ENCODE assay signal across 12 cellular contexts in the genomic region with DNA sequence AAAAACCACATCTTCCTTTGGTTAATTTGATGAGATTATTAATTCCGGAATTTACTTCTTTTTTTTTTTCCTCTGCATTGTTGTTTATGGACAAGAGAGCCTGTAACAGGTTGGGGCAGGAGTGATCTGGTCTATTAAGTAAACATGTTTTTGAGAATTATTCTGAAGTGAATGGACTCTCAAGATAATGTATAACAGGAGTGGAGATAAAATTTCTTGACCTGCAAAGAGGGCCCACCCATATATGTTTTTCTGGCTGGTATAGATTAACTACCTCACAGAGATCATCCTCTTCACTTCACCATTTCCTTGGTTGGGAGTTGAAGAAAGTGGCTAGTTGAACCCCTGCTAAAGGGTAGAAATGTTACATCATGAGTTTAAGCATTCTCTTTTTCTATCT. TPM values are rescaled to one million over a fixed set of nuclear protein-coding genes. Genes with fewer than 3 reads are reported as not detected.
DNase-seq lines count a peak whose midpoint lies in the region; ATAC-seq and TF ChIP-seq lines count a peak whose summit lies in the region.
"Had no signal": no experiment of that assay in that cellular context is flagged by ENCODE, and none has a peak within 500 bp of the region (broad histone marks: within the 10 kb centered on the region; RNA-seq: fewer than 3 reads in every experiment).

No MANE protein-coding gene starts in this region.

- no peak overlapping the region for H3K4me3 Mint-ChIP-seq in CD8-positive, alpha-beta T cell
- no peak overlapping the region for H3K4me3 Mint-ChIP-seq in activated naive CD8-positive, alpha-beta T cell treated with anti-CD3 and anti-CD28 coated beads for 36 hours
- H3K4me3 Mint-ChIP-seq: naive thymus-derived CD8-positive, alpha-beta T cell had no signal

- H3K9me3 Mint-ChIP-seq in CD8-positive, alpha-beta T cell, result no peaks in the 10 kb centered on the region
- H3K9me3 Mint-ChIP-seq in activated naive CD8-positive, alpha-beta T cell treated with anti-CD3 and anti-CD28 coated beads for 36 hours, result no peaks in the 10 kb centered on the region
- H3K9me3 Mint-ChIP-seq: naive thymus-derived CD8-positive, alpha-beta T cell had no signal

- CTCF ChIA-PET in CD8-positive, alpha-beta T cell (lab: Charles Lee), result no interaction called here

- peaks cover 64% of the 10 kb centered on the region for H3K36me3 Mint-ChIP-seq in CD8-positive, alpha-beta T cell
- peaks cover 37% of the 10 kb centered on the region for H3K36me3 Mint-ChIP-seq in activated naive CD8-positive, alpha-beta T cell treated with anti-CD3 and anti-CD28 coated beads for 36 hours

- TF ChIP-seq CTCF in CD8-positive, alpha-beta T cell (IDR thresholded peaks at IDR 0.05), result no peak

- no peaks in the 10 kb centered on the region for H3K9me3 ChIP-seq in CD8-positive, alpha-beta T cell (ENCODE audit: low read length)
- no peaks in the 10 kb centered on the region for H3K9me3 ChIP-seq in effector memory CD4-positive, alpha-beta T cell (ENCODE audit: control insufficient read depth, low read length)

- intact Hi-C loops in CD8-positive, alpha-beta T cell (cut with DNase I, micrococcal nuclease), result no loop called here

- H3K4me1 ChIP-seq in CD8-positive, alpha-beta T cell (ENCODE audit: insufficient read depth, low read length), result peaks cover 4% of the 10 kb centered on the region
- peaks cover 2% of the 10 kb centered on the region for H3K4me1 ChIP-seq in effector memory CD4-positive, alpha-beta T cell (ENCODE audit: control insufficient read depth, insufficient read depth, low read length, poor library complexity, severe bottlenecking)

- H3K27me3 ChIP-seq in CD8-positive, alpha-beta T cell (ENCODE audit: insufficient read depth, low read length), result no peaks in the 10 kb centered on the region
- H3K27me3 ChIP-seq in effector memory CD4-positive, alpha-beta T cell (replicated peaks; ENCODE audit: control insufficient read depth, insufficient read depth, low read length, poor library complexity, severe bottlenecking), result no peaks in the 10 kb centered on the region

- no peaks in the 10 kb centered on the region for H3K27me3 Mint-ChIP-seq in CD8-positive, alpha-beta T cell (ENCODE audit: low read depth)
- no peaks in the 10 kb centered on the region for H3K27me3 Mint-ChIP-seq in activated naive CD8-positive, alpha-beta T cell treated with anti-CD3 and anti-CD28 coated beads for 36 hours
- H3K27me3 Mint-ChIP-seq: naive thymus-derived CD8-positive, alpha-beta T cell had no signal

- no peak for DNase-seq in CD8-positive, alpha-beta T cell
- DNase-seq in activated naive CD8-positive, alpha-beta T cell treated with anti-CD3 and anti-CD28 coated beads for 36 hours, result no peak
- no peak for DNase-seq in SKM-1 treated with dmso at 0.1 percent for 144 hours (lab: John Stamatoyannopoulos, UW; ENCODE audit: unreplicated experiment)
- DNase-seq in NK-92 treated with Interleukin-12 subunit alpha and Interleukin-12 subunit beta, amount 100 ng/mL, for 24 hours (lab: John Stamatoyannopoulos, UW), result no peak
- no peak for DNase-seq in effector memory CD4-positive, alpha-beta T cell
- DNase-seq in KG1 (lab: John Stamatoyannopoulos, UW), result no peak
- DNase-seq: anterior cingulate cortex; H7; naive thymus-derived CD8-positive, alpha-beta T cell; NCI-H2029 treated with DMSO at 0.1 percent for 48 hours had no signal

- H3K27ac ChIP-seq in CD8-positive, alpha-beta T cell (ENCODE audit: low read depth, low read length), result no peak overlapping the region
- no peak overlapping the region for H3K27ac ChIP-seq in effector memory CD4-positive, alpha-beta T cell (ENCODE audit: insufficient read depth, low read length, poor library complexity, severe bottlenecking)

- peak overlapping the region; percentile 66 for H3K27ac Mint-ChIP-seq in CD8-positive, alpha-beta T cell
- peak overlapping the region; percentile 81 for H3K27ac Mint-ChIP-seq in activated naive CD8-positive, alpha-beta T cell treated with anti-CD3 and anti-CD28 coated beads for 36 hours

- POLR2A ChIA-PET in CD8-positive, alpha-beta T cell (lab: Charles Lee), result no interaction called here

- no peak overlapping the region for H3K4me3 ChIP-seq in CD8-positive, alpha-beta T cell (ENCODE audit: low read depth, low read length)
- H3K4me3 ChIP-seq in effector memory CD4-positive, alpha-beta T cell (ENCODE audit: insufficient read depth, low read depth, low read length, poor library complexity, severe bottlenecking), result no peak overlapping the region

- peaks cover 26% of the 10 kb centered on the region for H3K36me3 ChIP-seq in CD8-positive, alpha-beta T cell (ENCODE audit: insufficient read depth, low read length)
- peaks cover 35% of the 10 kb centered on the region for H3K36me3 ChIP-seq in effector memory CD4-positive, alpha-beta T cell (ENCODE audit: control insufficient read depth, insufficient read depth, low read length)

- ATAC-seq in CD8-positive, alpha-beta T cell, result no peak
- ATAC-seq in GM21447 (IDR thresholded peaks at IDR 0.05; ENCODE audit: unreplicated experiment), result peak; percentile 23
- peak; percentile 29 for ATAC-seq in HG03196 (IDR thresholded peaks at IDR 0.05; ENCODE audit: unreplicated experiment)
- ATAC-seq: naive thymus-derived CD8-positive, alpha-beta T cell had no signal

- H3K4me1 Mint-ChIP-seq in CD8-positive, alpha-beta T cell (ENCODE audit: low read depth), result peaks cover 34% of the 10 kb centered on the region
- H3K4me1 Mint-ChIP-seq in activated naive CD8-positive, alpha-beta T cell treated with anti-CD3 and anti-CD28 coated beads for 36 hours, result peaks cover 41% of the 10 kb centered on the region

RNA-seq across cellular contexts. Expression of a gene that starts 10.7 kb away (rescaled TPM):
- total RNA-seq in CD8-positive, alpha-beta T cell, result 10 to 100 TPM; 34.7 to 37.7 TPM
- 10 to 100 TPM; 45.4 to 45.9 TPM for total RNA-seq in activated naive CD8-positive, alpha-beta T cell treated with anti-CD3 and anti-CD28 coated beads for 36 hours

RNA-seq across cellular contexts. Expression of a gene that starts 43.2 kb away (rescaled TPM):
- total RNA-seq in CD8-positive, alpha-beta T cell, result 1 to 10 TPM; 2.3 to 2.4 TPM
- 10 to 100 TPM; 25.4 to 26.2 TPM for total RNA-seq in activated naive CD8-positive, alpha-beta T cell treated with anti-CD3 and anti-CD28 coated beads for 36 hours

RNA-seq across cellular contexts. Expression of a gene that starts 56.1 kb away (rescaled TPM):
- total RNA-seq in CD8-positive, alpha-beta T cell, result 100 to 1,000 TPM in 1 of 2 experiments, 10 to 100 TPM in 1; 96.5 to 115 TPM
- total RNA-seq in activated naive CD8-positive, alpha-beta T cell treated with anti-CD3 and anti-CD28 coated beads for 36 hours, result 10 to 100 TPM; 45.4 to 50.6 TPM

Comparison
In these comparisons a context has a peak if more than half of its experiments do, and no peak if none do; other contexts are left out.
1. RNA of a gene that starts 43.2 kb away (total RNA-seq): 25.4 to 26.2 TPM in activated naive CD8-positive, alpha-beta T cell treated with anti-CD3 and anti-CD28 coated beads for 36 hours; 2.3 to 2.4 TPM in CD8-positive, alpha-beta T cell; every median in the first group is over 4 times any median in the second.